Comparison of ENCODE assay signal across 13 cellular contexts in the genomic region with DNA sequence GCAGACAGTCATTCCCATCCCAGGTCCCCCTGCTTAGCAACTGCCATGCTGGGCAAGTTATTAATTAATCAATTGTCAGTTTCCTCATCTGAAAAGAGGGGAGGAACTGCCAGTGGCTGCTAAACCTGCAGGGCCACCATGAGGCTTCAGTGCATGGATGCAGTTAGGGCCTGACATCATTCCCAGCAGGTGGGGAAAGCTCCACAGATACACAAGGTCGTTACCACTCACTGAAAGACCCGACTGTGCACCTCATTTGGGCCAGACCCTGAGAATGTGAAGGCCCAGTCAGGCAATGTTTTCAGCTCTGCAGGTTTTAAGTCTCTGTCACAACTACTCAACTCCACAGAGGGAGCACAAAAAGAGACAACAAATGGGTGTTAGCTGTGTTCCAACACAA.
A peak's percentile ranks its signal among the peaks of the same experiment; 100 is the strongest.
DNase-seq lines count a peak whose midpoint lies in the region; ATAC-seq and TF ChIP-seq lines count a peak whose summit lies in the region.
"Had no signal": no experiment of that assay in that cellular context is flagged by ENCODE, and none has a peak within 500 bp of the region (broad histone marks: within the 10 kb centered on the region; RNA-seq: fewer than 3 reads in every experiment).

No MANE protein-coding gene starts in this region.

- no peak overlapping the region for H3K27ac ChIP-seq in HEK293 (ENCODE audit: extremely low read depth, low read depth, low read length)
- H3K27ac ChIP-seq: 22Rv1, SJCRH30, thyroid gland had no signal

- H3K27ac Mint-ChIP-seq in activated naive CD8-positive, alpha-beta T cell treated with anti-CD3 and anti-CD28 coated beads for 36 hours: peak overlapping the region; percentile 68
- peak overlapping the region; percentile 17 to 80 (median 53) for H3K27ac Mint-ChIP-seq in nephron

- H3K27me3 Mint-ChIP-seq in activated naive CD8-positive, alpha-beta T cell treated with anti-CD3 and anti-CD28 coated beads for 36 hours: no peaks in the 10 kb centered on the region
- H3K27me3 Mint-ChIP-seq in nephron (ENCODE audit: low read depth): peaks cover 9% of the 10 kb centered on the region

- peaks cover 38% of the 10 kb centered on the region for H3K36me3 Mint-ChIP-seq in activated naive CD8-positive, alpha-beta T cell treated with anti-CD3 and anti-CD28 coated beads for 36 hours
- H3K36me3 Mint-ChIP-seq in nephron (ENCODE audit: low read depth): no peaks in the 10 kb centered on the region

- H3K4me1 Mint-ChIP-seq in activated naive CD8-positive, alpha-beta T cell treated with anti-CD3 and anti-CD28 coated beads for 36 hours: peaks cover 95% of the 10 kb centered on the region
- peaks cover 84% of the 10 kb centered on the region for H3K4me1 Mint-ChIP-seq in nephron

- no peak overlapping the region for H3K4me3 ChIP-seq in HEK293 (ENCODE audit: low read depth, low read length)
- H3K4me3 ChIP-seq: left lung, SJCRH30, thyroid gland had no signal

- no peaks in the 10 kb centered on the region; the same call in 1 of the 2 replicates for H3K4me1 ChIP-seq in HEK293 (ENCODE audit: control insufficient read depth, insufficient read depth, low read length)
- H3K4me1 ChIP-seq: SJCRH30 had no signal

- no peak for ATAC-seq in esophagus mucosa

- TF ChIP-seq CTCF in HEK293 (tag by site-specific recombination; IDR thresholded peaks at IDR 0.05): no peak
- no peak for TF ChIP-seq CTCF in nephron (IDR thresholded peaks at IDR 0.05; ENCODE audit: unreplicated experiment in 3 of 3)

- no peak overlapping the region for H3K4me3 Mint-ChIP-seq in activated naive CD8-positive, alpha-beta T cell treated with anti-CD3 and anti-CD28 coated beads for 36 hours
- no peak overlapping the region for H3K4me3 Mint-ChIP-seq in nephron

- POLR2A ChIA-PET in HEK293 (lab: Yijun Ruan, JAX): no interaction called here

- H3K9me3 Mint-ChIP-seq in activated naive CD8-positive, alpha-beta T cell treated with anti-CD3 and anti-CD28 coated beads for 36 hours: no peaks in the 10 kb centered on the region
- no peaks in the 10 kb centered on the region for H3K9me3 Mint-ChIP-seq in nephron

- no peaks in the 10 kb centered on the region for H3K9me3 ChIP-seq in HEK293 (ENCODE audit: control insufficient read depth, insufficient read depth, low read depth, low read length)
- H3K9me3 ChIP-seq: left lung, SJCRH30, thyroid gland had no signal

- CTCF ChIA-PET in HEK293 (lab: Yijun Ruan, JAX): interaction anchor here (1.3 kb wide), 1 partner anchor 9 kb away, joined by 5 read pairs; no protein-coding TSS in a partner anchor

- peak; percentile 48 for DNase-seq in DMS53 (lab: John Stamatoyannopoulos, UW)
- DNase-seq in DMS53 treated with DMSO at 0.1 percent for 48 hours (lab: John Stamatoyannopoulos, UW; ENCODE audit: unreplicated experiment): no peak
- DNase-seq in activated naive CD8-positive, alpha-beta T cell treated with anti-CD3 and anti-CD28 coated beads for 36 hours: no peak
- no peak for DNase-seq in stimulated activated CD4-positive, alpha-beta T cell treated with anti-CD3 and anti-CD28 coated beads, Interleukin-12 subunit alpha, Interleukin-12 subunit beta, amount 100 ng/mL, for 4 hours
- DNase-seq in erythroblast (lab: John Stamatoyannopoulos, UW): no peak
- DNase-seq: hypothalamus, SJCRH30, thyroid gland had no signal

- H3K36me3 ChIP-seq in HEK293 (ENCODE audit: control insufficient read depth in 2 of 2, insufficient read depth in 1 of 2, low read length in 2 of 2): peaks cover 3% of the 10 kb centered on the region in 2 experiments; a peak in 2 of 3 replicates
- H3K36me3 ChIP-seq: SJCRH30, thyroid gland had no signal

- TF ChIP-seq POLR2A in erythroblast (IDR thresholded peaks at IDR 0.05; ENCODE audit: low read length): no peak

TF ChIP-seq in HEK293, 187 proteins besides CTCF, POLR2A, EP300 and RAD21:
- TF ChIP-seq ZBTB7A (tag by site-specific recombination; IDR thresholded peaks at IDR 0.05; ENCODE audit: low read depth) (no peak), ZNF350 (tag by site-specific recombination; IDR thresholded peaks at IDR 0.05) (no peak), ZNF585B (tag by site-specific recombination; IDR thresholded peaks at IDR 0.05) (no peak), ZFHX2 (tag by site-specific recombination; conservative IDR thresholded peaks at IDR 0.05) (no peak), ZNF324 (tag by site-specific recombination; IDR thresholded peaks at IDR 0.05) (no peak), ZIC2 (tag by site-specific recombination; IDR thresholded peaks at IDR 0.05) (peak; percentile 81)
- TF ChIP-seq, protein P1, sequence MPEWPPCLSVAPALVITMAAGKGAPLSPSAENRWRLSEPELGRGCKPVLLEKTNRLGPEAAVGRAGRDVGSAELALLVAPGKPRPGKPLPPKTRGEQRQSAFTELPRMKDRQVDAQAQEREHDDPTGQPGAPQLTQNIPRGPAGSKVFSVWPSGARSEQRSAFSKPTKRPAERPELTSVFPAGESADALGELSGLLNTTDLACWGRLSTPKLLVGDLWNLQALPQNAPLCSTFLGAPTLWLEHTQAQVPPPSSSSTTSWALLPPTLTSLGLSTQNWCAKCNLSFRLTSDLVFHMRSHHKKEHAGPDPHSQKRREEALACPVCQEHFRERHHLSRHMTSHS (tag by site-specific recombination; IDR thresholded peaks at IDR 0.05): no peak
- TF ChIP-seq, protein P2, sequence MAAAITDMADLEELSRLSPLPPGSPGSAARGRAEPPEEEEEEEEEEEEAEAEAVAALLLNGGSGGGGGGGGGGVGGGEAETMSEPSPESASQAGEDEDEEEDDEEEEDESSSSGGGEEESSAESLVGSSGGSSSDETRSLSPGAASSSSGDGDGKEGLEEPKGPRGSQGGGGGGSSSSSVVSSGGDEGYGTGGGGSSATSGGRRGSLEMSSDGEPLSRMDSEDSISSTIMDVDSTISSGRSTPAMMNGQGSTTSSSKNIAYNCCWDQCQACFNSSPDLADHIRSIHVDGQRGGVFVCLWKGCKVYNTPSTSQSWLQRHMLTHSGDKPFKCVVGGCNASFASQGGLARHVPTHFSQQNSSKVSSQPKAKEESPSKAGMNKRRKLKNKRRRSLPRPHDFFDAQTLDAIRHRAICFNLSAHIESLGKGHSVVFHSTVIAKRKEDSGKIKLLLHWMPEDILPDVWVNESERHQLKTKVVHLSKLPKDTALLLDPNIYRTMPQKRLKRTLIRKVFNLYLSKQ (tag by site-specific recombination; IDR thresholded peaks at IDR 0.05; ENCODE audit: borderline replicate concordance): no peak
- TF ChIP-seq, protein P3, sequence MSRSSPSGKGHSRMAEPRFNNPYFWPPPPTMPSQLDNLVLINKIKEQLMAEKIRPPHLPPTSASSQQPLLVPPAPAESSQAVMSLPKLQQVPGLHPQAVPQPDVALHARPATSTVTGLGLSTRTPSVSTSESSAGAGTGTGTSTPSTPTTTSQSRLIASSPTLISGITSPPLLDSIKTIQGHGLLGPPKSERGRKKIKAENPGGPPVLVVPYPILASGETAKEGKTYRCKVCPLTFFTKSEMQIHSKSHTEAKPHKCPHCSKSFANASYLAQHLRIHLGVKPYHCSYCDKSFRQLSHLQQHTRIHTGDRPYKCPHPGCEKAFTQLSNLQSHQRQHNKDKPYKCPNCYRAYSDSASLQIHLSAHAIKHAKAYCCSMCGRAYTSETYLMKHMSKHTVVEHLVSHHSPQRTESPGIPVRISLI (tag by site-specific recombination; IDR thresholded peaks at IDR 0.05): no peak
- TF ChIP-seq, protein P4, sequence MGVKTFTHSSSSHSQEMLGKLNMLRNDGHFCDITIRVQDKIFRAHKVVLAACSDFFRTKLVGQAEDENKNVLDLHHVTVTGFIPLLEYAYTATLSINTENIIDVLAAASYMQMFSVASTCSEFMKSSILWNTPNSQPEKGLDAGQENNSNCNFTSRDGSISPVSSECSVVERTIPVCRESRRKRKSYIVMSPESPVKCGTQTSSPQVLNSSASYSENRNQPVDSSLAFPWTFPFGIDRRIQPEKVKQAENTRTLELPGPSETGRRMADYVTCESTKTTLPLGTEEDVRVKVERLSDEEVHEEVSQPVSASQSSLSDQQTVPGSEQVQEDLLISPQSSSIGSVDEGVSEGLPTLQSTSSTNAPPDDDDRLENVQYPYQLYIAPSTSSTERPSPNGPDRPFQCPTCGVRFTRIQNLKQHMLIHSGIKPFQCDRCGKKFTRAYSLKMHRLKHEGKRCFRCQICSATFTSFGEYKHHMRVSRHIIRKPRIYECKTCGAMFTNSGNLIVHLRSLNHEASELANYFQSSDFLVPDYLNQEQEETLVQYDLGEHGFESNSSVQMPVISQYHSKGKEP (tag by site-specific recombination; IDR thresholded peaks at IDR 0.05): 0 out of 2 replicates have a peak, but pooled peaks have one; percentile 26
